In the genomic region with DNA sequence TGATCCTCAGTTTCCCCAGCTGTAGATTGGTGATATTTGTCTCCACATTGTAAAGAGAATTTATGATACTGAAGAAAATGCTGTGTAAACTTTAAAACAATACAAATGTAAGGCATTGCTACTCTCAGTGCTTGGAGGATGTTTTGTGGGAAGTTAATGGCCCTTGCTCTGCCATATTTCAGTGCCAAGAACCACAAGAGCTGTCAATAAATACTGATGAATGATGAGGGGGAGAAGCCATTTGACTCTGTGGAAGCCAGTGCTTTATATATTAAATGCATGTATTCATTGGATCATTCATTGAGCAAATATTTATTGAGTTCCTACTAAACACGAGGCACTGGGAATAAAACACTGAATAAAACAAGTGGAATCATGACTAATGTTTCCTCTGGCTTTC, we compare ENCODE assay signal across 15 cellular contexts.
DNase-seq lines count a peak whose midpoint lies in the region; TF ChIP-seq lines count a peak whose summit lies in the region.
"Had no signal": no experiment of that assay in that cellular context is flagged by ENCODE, and none has a peak within 500 bp of the region (broad histone marks: within the 10 kb centered on the region; RNA-seq: fewer than 3 reads in every experiment).

No MANE protein-coding gene starts in this region.

- H3K4me3 ChIP-seq in skeletal muscle cell (ENCODE audit: low read depth, low read length) = no peak overlapping the region
- H3K4me3 ChIP-seq: upper lobe of left lung had no signal

- DNase-seq in NCI-H1694 treated with DMSO at 0.1 percent for 48 hours (lab: John Stamatoyannopoulos, UW) = peak; percentile 54
- DNase-seq in NCI-H1694 (lab: John Stamatoyannopoulos, UW) = no peak
- peak; percentile 85 for DNase-seq in NCI-H1092 treated with DMSO at 0.1 percent for 48 hours (lab: John Stamatoyannopoulos, UW)
- DNase-seq in skeletal muscle cell (ENCODE audit: low read depth) = peak; percentile 41
- no peak for DNase-seq in Kasumi-1 (lab: John Stamatoyannopoulos, UW)
- no peak for DNase-seq in ACHN
- DNase-seq in NCI-H226 = no peak
- DNase-seq: activated CD4-positive, alpha-beta memory T cell treated with anti-CD3 and anti-CD28 coated beads, Interleukin-2, amount 10 ng/mL, durations not matched to agents 7 days and 5 days; activated naive CD8-positive, alpha-beta T cell treated with anti-CD3 and anti-CD28 coated beads, Interleukin-2, amount 50 U/mL, for 24 hours; activated T-cell treated with anti-CD3 and anti-CD28 coated beads, Interleukin-2, amount 50 U/mL, for 48 hours; effector memory CD8-positive, alpha-beta T cell; NCI-H526; upper lobe of left lung had no signal

- TF ChIP-seq CTCF in VCaP (conservative IDR thresholded peaks at IDR 0.05) = no peak

- in situ Hi-C loops in ACHN (cut with HindIII; ENCODE audit: low pct_ligation_motif_present, low pct_unique_long_range_greater_than_20kb, low sequenced_read_pairs) = no loop called here

- peak overlapping the region; percentile 23; the same call in 1 of the 2 replicates for H3K27ac ChIP-seq in VCaP
- H3K27ac ChIP-seq: C4-2B, upper lobe of left lung had no signal

Comparison
In these comparisons a context has a peak if more than half of its experiments do, and no peak if none do; other contexts are left out.
1. DNase-seq: peak in NCI-H1694 treated with DMSO at 0.1 percent for 48 hours (single experiment), NCI-H1092 treated with DMSO at 0.1 percent for 48 hours (single experiment) and skeletal muscle cell (single experiment); none in NCI-H1694 (single experiment), Kasumi-1 (0 of 2), ACHN (single experiment) and NCI-H226 (single experiment).